In genomic region chr5:39755986-39756385, GRCh38 we compare ENCODE assay signal across 1 cellular context.
TF ChIP-seq lines count a peak whose summit lies in the region.

No MANE protein-coding gene starts in this region.

TF ChIP-seq in HCT116, 20 proteins besides CTCF, POLR2A, EP300 and RAD21 (continued from another document):
- TF ChIP-seq ATF3 (IDR thresholded peaks at IDR 0.05), result no peak
- TF ChIP-seq YY1 (IDR thresholded peaks at IDR 0.05; ENCODE audit: extremely low read depth, insufficient replicate concordance, low read depth, low read length), result no peak
- no peak for TF ChIP-seq REST (IDR thresholded peaks at IDR 0.05; ENCODE audit: low read depth)
- TF ChIP-seq EZH2phosphoT487 (IDR thresholded peaks at IDR 0.05; ENCODE audit: borderline replicate concordance), result no peak
- no peak for TF ChIP-seq ZFX (IDR thresholded peaks at IDR 0.05)
- peak; percentile 28; the same call in 1 of the 2 replicates for TF ChIP-seq SRF (IDR thresholded peaks at IDR 0.05; ENCODE audit: low read depth)
- TF ChIP-seq TCF7L2 (IDR thresholded peaks at IDR 0.05; ENCODE audit: borderline replicate concordance, extremely low read depth, insufficient read depth, insufficient read length), result no peak
- TF ChIP-seq POLR2AphosphoS5 (IDR thresholded peaks at IDR 0.05; ENCODE audit: low read depth, low read length), result no peak
- peak; percentile 71 for TF ChIP-seq JUND (IDR thresholded peaks at IDR 0.05)
TF ChIP-seq in HCT116: peak in this region for 5.
